Comparison of ENCODE assay signal across 1 cellular context in genomic region chr13:49996951-49997895, GRCh38.
TF ChIP-seq lines count a peak whose summit lies in the region.

Gene TRIM13 (plus strand): TSS chr13:49997042. CDS start chr13:50011941, 14,899 bp downstream.

TF ChIP-seq in K562, 482 proteins besides CTCF, POLR2A, EP300 and RAD21 (continued from another document and continues in another):
- TF ChIP-seq ZNF511 (CRISPR knock-in tag; IDR thresholded peaks at IDR 0.05) = peak; percentile 59; the same call in 1 of the 2 replicates
- TF ChIP-seq SNAPC5 (CRISPR knock-in tag; IDR thresholded peaks at IDR 0.05) = no peak
- TF ChIP-seq ZNF398 (CRISPR knock-in tag; IDR thresholded peaks at IDR 0.05) = no peak
- 0 out of 4 replicates have a peak, but pooled peaks of 1 of the 2 experiments have one; percentile 28 for TF ChIP-seq TEAD1 (CRISPR knock-in tag; IDR thresholded peaks at IDR 0.05)
- no peak for TF ChIP-seq EZH2 (IDR thresholded peaks at IDR 0.05; ENCODE audit: borderline replicate concordance, low read depth, low read length)
- TF ChIP-seq CHD4 (IDR thresholded peaks at IDR 0.05; ENCODE audit: insufficient read depth, insufficient replicate concordance, low read depth, low read length, poor library complexity, severe bottlenecking) = no peak
- no peak for TF ChIP-seq BRF1 (IDR thresholded peaks at IDR 0.05; ENCODE audit: borderline replicate concordance, extremely low read depth, insufficient read length)
- no peak for TF ChIP-seq ZC3H8 (IDR thresholded peaks at IDR 0.05)
- TF ChIP-seq CCAR2 (IDR thresholded peaks at IDR 0.05; ENCODE audit: low read depth, low read length) = no peak
- no peak for TF ChIP-seq SPI1 (IDR thresholded peaks at IDR 0.05; ENCODE audit: borderline replicate concordance, low read depth, low read length)
- TF ChIP-seq XRCC3 (IDR thresholded peaks at IDR 0.05) = no peak
- no peak for TF ChIP-seq NR3C1 (CRISPR knock-in tag; IDR thresholded peaks at IDR 0.05)
- no peak for TF ChIP-seq ARID2 (IDR thresholded peaks at IDR 0.05)
- no peak for TF ChIP-seq LARP7 (IDR thresholded peaks at IDR 0.05)
- peak; percentile 66 for TF ChIP-seq PRPF4 (IDR thresholded peaks at IDR 0.05; ENCODE audit: insufficient read depth, low read depth, low read length, poor library complexity, severe bottlenecking)
- TF ChIP-seq NCOA6 (IDR thresholded peaks at IDR 0.05) = no peak
- peak; percentile 42; the same call in 1 of the 2 replicates for TF ChIP-seq MYNN (IDR thresholded peaks at IDR 0.05)
- no peak for TF ChIP-seq MYNN (CRISPR knock-in tag; IDR thresholded peaks at IDR 0.05)
- no peak for TF ChIP-seq HDAC6 (IDR thresholded peaks at IDR 0.05; ENCODE audit: low read depth, low read length)
- TF ChIP-seq ZBTB34 (CRISPR knock-in tag; IDR thresholded peaks at IDR 0.05) = no peak
- no peak for TF ChIP-seq ZNF318 (IDR thresholded peaks at IDR 0.05; ENCODE audit: borderline replicate concordance in 1 of 2, low read depth in 1 of 2)
- no peak for TF ChIP-seq MAFK (IDR thresholded peaks at IDR 0.05; ENCODE audit: low read length)
- no peak for TF ChIP-seq GTF2B (IDR thresholded peaks at IDR 0.05; ENCODE audit: extremely low read depth, insufficient read length)
- TF ChIP-seq ZFX (CRISPR knock-in tag; IDR thresholded peaks at IDR 0.05) = peak; percentile 97
- no peak for TF ChIP-seq SRSF1 (IDR thresholded peaks at IDR 0.05; ENCODE audit: low read depth, low read length)
- no peak for TF ChIP-seq TCF7 (IDR thresholded peaks at IDR 0.05; ENCODE audit: borderline replicate concordance)
- 0 out of 2 replicates have a peak, but pooled peaks have one; percentile 38 for TF ChIP-seq SMARCA4 (IDR thresholded peaks at IDR 0.05)
- 0 out of 2 replicates have a peak, but pooled peaks have one; percentile 6 for TF ChIP-seq THRB (CRISPR knock-in tag; conservative IDR thresholded peaks at IDR 0.05)
- no peak for TF ChIP-seq PHB (CRISPR knock-in tag; IDR thresholded peaks at IDR 0.05)
- no peak for TF ChIP-seq ILK (tag; IDR thresholded peaks at IDR 0.05; ENCODE audit: borderline replicate concordance, low read depth)
- no peak for TF ChIP-seq EHMT2 (IDR thresholded peaks at IDR 0.05)
- no peak for TF ChIP-seq MCM3 (IDR thresholded peaks at IDR 0.05)
- TF ChIP-seq ZNF23 (CRISPR knock-in tag; IDR thresholded peaks at IDR 0.05) = no peak
- TF ChIP-seq FOS (IDR thresholded peaks at IDR 0.05; ENCODE audit: extremely low read depth, insufficient read length) = no peak
- peak; percentile 52; the same call in 1 of the 2 replicates for TF ChIP-seq HDAC2 (IDR thresholded peaks at IDR 0.05)
- no peak for TF ChIP-seq C11orf30 (IDR thresholded peaks at IDR 0.05; ENCODE audit: low read depth)
- peak; percentile 65 for TF ChIP-seq POLR2B (IDR thresholded peaks at IDR 0.05; ENCODE audit: low read depth, partially characterized antibody)
- TF ChIP-seq DACH1 (IDR thresholded peaks at IDR 0.05; ENCODE audit: partially characterized antibody) = no peak
- TF ChIP-seq SMAD2 (IDR thresholded peaks at IDR 0.05; ENCODE audit: low read depth, low read length) = no peak
- no peak for TF ChIP-seq ESRRA (IDR thresholded peaks at IDR 0.05; ENCODE audit: borderline replicate concordance, low read depth)
- TF ChIP-seq MTA3 (IDR thresholded peaks at IDR 0.05; ENCODE audit: borderline replicate concordance) = no peak; the same call in 1 of the 2 replicates
- TF ChIP-seq ZNF79 (CRISPR knock-in tag; IDR thresholded peaks at IDR 0.05; ENCODE audit: low read depth) = no peak
- no peak for TF ChIP-seq ZNF436 (CRISPR knock-in tag; IDR thresholded peaks at IDR 0.05)
- TF ChIP-seq ZNF766 (CRISPR knock-in tag; conservative IDR thresholded peaks at IDR 0.05) = 0 out of 2 replicates have a peak, but pooled peaks have one; percentile 54
- TF ChIP-seq IRF2 (CRISPR knock-in tag; IDR thresholded peaks at IDR 0.05) = no peak
- peak; percentile 34; the same call in 1 of the 2 replicates for TF ChIP-seq E2F3 (CRISPR knock-in tag; IDR thresholded peaks at IDR 0.05)
- peak; percentile 93 for TF ChIP-seq POLR2G (IDR thresholded peaks at IDR 0.05; ENCODE audit: low read depth, low read length)
- no peak for TF ChIP-seq SP2 (IDR thresholded peaks at IDR 0.05; ENCODE audit: extremely low read depth, low read depth, low read length, poor library complexity, severe bottlenecking)
- TF ChIP-seq PHF20 (IDR thresholded peaks at IDR 0.05; ENCODE audit: partially characterized antibody) = peak; percentile 49
- no peak for TF ChIP-seq MTA2 (IDR thresholded peaks at IDR 0.05; ENCODE audit: low read depth)
- TF ChIP-seq ZNF586 (CRISPR knock-in tag; conservative IDR thresholded peaks at IDR 0.05) = no peak
- TF ChIP-seq BCL6 (CRISPR knock-in tag; IDR thresholded peaks at IDR 0.05) = no peak
- no peak for TF ChIP-seq ZNF311 (CRISPR knock-in tag; IDR thresholded peaks at IDR 0.05)
- no peak for TF ChIP-seq TAF15 (IDR thresholded peaks at IDR 0.05; ENCODE audit: low read depth, low read length)
- no peak for TF ChIP-seq MBD1 (CRISPR knock-in tag; IDR thresholded peaks at IDR 0.05)
- TF ChIP-seq ATF1 (CRISPR knock-in tag; IDR thresholded peaks at IDR 0.05) = no peak
- TF ChIP-seq ATF1 (tag; IDR thresholded peaks at IDR 0.05) = no peak
- no peak for TF ChIP-seq STAT5B (CRISPR knock-in tag; IDR thresholded peaks at IDR 0.05)
- no peak for TF ChIP-seq CBX8 (IDR thresholded peaks at IDR 0.05; ENCODE audit: borderline replicate concordance, extremely low read depth, low read depth, low read length, poor library complexity, severe bottlenecking)
- no peak for TF ChIP-seq ZNF165 (CRISPR knock-in tag; IDR thresholded peaks at IDR 0.05; ENCODE audit: borderline replicate concordance)
- TF ChIP-seq ZKSCAN8 (CRISPR knock-in tag; IDR thresholded peaks at IDR 0.05) = no peak
- TF ChIP-seq ZNF316 (IDR thresholded peaks at IDR 0.05) = no peak
- peak; percentile 83 for TF ChIP-seq SUPT5H (IDR thresholded peaks at IDR 0.05)
- no peak for TF ChIP-seq ZNF217 (CRISPR knock-in tag; IDR thresholded peaks at IDR 0.05)
